14 cellular contexts compared by ENCODE assay signal in genomic region chr5:97400537-97400936, GRCh38.
"Had no signal": no experiment of that assay in that cellular context is flagged by ENCODE, and none has a peak within 500 bp of the region (broad histone marks: within the 10 kb centered on the region; RNA-seq: fewer than 3 reads in every experiment).

No MANE protein-coding gene starts in this region.

- H3K4me1 Mint-ChIP-seq: naive thymus-derived CD4-positive, alpha-beta T cell had no signal

- H3K27ac ChIP-seq: esophagus muscularis mucosa, suprapubic skin, upper lobe of left lung had no signal

- ATAC-seq: activated naive CD4-positive, alpha-beta T cell treated with anti-CD3 and anti-CD28 coated beads, Interleukin-2, amount 50 U/mL, for 72 hours; activated T-cell treated with anti-CD3 and anti-CD28 coated beads, Interleukin-2, amount 50 U/mL, for 4 hours; naive thymus-derived CD4-positive, alpha-beta T cell; stimulated activated naive CD8-positive, alpha-beta T cell treated with anti-CD3 and anti-CD28 coated beads, Interleukin-15, Interleukin-2, amounts not matched to agents 100 U/mL and 50 U/mL, for 24 hours had no signal

- H3K36me3 ChIP-seq: esophagus muscularis mucosa, suprapubic skin, upper lobe of left lung had no signal

- H3K9me3 ChIP-seq: esophagus muscularis mucosa, suprapubic skin, upper lobe of left lung had no signal

- H3K4me3 Mint-ChIP-seq: activated CD4-positive, alpha-beta memory T cell treated with anti-CD3 and anti-CD28 coated beads for 36 hours; activated T-cell treated with anti-CD3 and anti-CD28 coated beads, Interleukin-2, amount 50 U/mL, for 4 hours; naive thymus-derived CD4-positive, alpha-beta T cell; T-helper 2 cell treated with Interferon-gamma antibody and Interleukin-4, amounts not matched to agents 5 μg/mL and 100 μg/mL, for 36 hours had no signal

- H3K36me3 Mint-ChIP-seq: activated CD4-positive, alpha-beta memory T cell treated with anti-CD3 and anti-CD28 coated beads for 36 hours; activated naive CD4-positive, alpha-beta T cell treated with anti-CD3 and anti-CD28 coated beads, Interleukin-2, amount 50 U/mL, for 72 hours; naive thymus-derived CD4-positive, alpha-beta T cell had no signal

- H3K9me3 Mint-ChIP-seq: activated CD4-positive, alpha-beta memory T cell treated with anti-CD3 and anti-CD28 coated beads for 36 hours; activated naive CD4-positive, alpha-beta T cell treated with anti-CD3 and anti-CD28 coated beads, Interleukin-2, amount 50 U/mL, for 72 hours; T-helper 2 cell treated with Interferon-gamma antibody and Interleukin-4, amounts not matched to agents 5 μg/mL and 100 μg/mL, for 36 hours had no signal

- H3K27ac Mint-ChIP-seq: activated CD4-positive, alpha-beta memory T cell treated with anti-CD3 and anti-CD28 coated beads for 36 hours; activated naive CD4-positive, alpha-beta T cell treated with anti-CD3 and anti-CD28 coated beads, Interleukin-2, amount 50 U/mL, for 72 hours; naive thymus-derived CD4-positive, alpha-beta T cell; T-helper 2 cell treated with Interferon-gamma antibody and Interleukin-4, amounts not matched to agents 5 μg/mL and 100 μg/mL, for 36 hours had no signal

- H3K4me1 ChIP-seq: esophagus muscularis mucosa, suprapubic skin, upper lobe of left lung had no signal

- H3K4me3 ChIP-seq: esophagus muscularis mucosa, lung, suprapubic skin, upper lobe of left lung had no signal

- H3K27me3 ChIP-seq: esophagus muscularis mucosa, suprapubic skin, upper lobe of left lung had no signal

- DNase-seq: activated CD4-positive, alpha-beta memory T cell treated with anti-CD3 and anti-CD28 coated beads for 36 hours; activated CD4-positive, alpha-beta T cell treated with anti-CD3 and anti-CD28 coated beads for 1 hour; activated effector memory CD4-positive, alpha-beta T cell treated with anti-CD3 and anti-CD28 coated beads, Interleukin-2, amount 50 U/mL, for 16 hours; activated T-cell treated with anti-CD3 and anti-CD28 coated beads, Interleukin-2, amount 50 U/mL, for 4 hours; naive thymus-derived CD4-positive, alpha-beta T cell; stimulated activated CD4-positive, alpha-beta T cell treated with anti-CD3 and anti-CD28 coated beads, Interleukin-2, amount 100 ng/mL, for 48 hours; stimulated activated naive CD8-positive, alpha-beta T cell treated with anti-CD3 and anti-CD28 coated beads, Interleukin-15, Interleukin-2, amounts not matched to agents 100 U/mL and 50 U/mL, for 24 hours; SW 1271; upper lobe of left lung had no signal
